In genomic region chr6:106913676-106914280, GRCh38 we compare ENCODE assay signal across 12 cellular contexts.
DNase-seq lines count a peak whose midpoint lies in the region; ATAC-seq, FAIRE-seq and TF ChIP-seq lines count a peak whose summit lies in the region.
"Had no signal": no experiment of that assay in that cellular context is flagged by ENCODE, and none has a peak within 500 bp of the region (broad histone marks: within the 10 kb centered on the region; RNA-seq: fewer than 3 reads in every experiment).

No MANE protein-coding gene starts in this region.

- peak; percentile 60 for DNase-seq in DMS53 treated with DMSO at 0.1 percent for 48 hours (lab: John Stamatoyannopoulos, UW; ENCODE audit: unreplicated experiment)
- DNase-seq in esophagus squamous epithelium (lab: John Stamatoyannopoulos, UW) = no peak
- DNase-seq in putamen (ENCODE audit: low spot score) = no peak
- DNase-seq in NCI-H1092 (lab: John Stamatoyannopoulos, UW) = no peak
- DNase-seq in D721Med (ENCODE audit: insufficient read length, low spot score) = no peak
- DNase-seq in NCI-H526 (lab: John Stamatoyannopoulos, UW) = no peak
- DNase-seq: activated CD4-positive, alpha-beta T cell treated with anti-CD3 and anti-CD28 coated beads for 1 hour; effector CD8-positive, alpha-beta T cell; NCI-H2081 had no signal

- TF ChIP-seq CTCF in esophagus squamous epithelium (IDR thresholded peaks at IDR 0.05) (no peak), D721Med (IDR thresholded peaks at IDR 0.05; ENCODE audit: insufficient read depth, missing control alignments) (no peak)

- H3K4me1 ChIP-seq in esophagus squamous epithelium = peaks cover 6 to 52% (median 20%) of the 10 kb centered on the region in 3 donors

- no peak overlapping the region for H3K4me3 ChIP-seq in esophagus squamous epithelium
- H3K4me3 ChIP-seq: BLaER1 had no signal

- H3K9me3 ChIP-seq in esophagus squamous epithelium = no peaks in the 10 kb centered on the region
- H3K9me3 ChIP-seq: BLaER1 had no signal

- H3K27me3 ChIP-seq in esophagus squamous epithelium = no peaks in the 10 kb centered on the region
- H3K27me3 ChIP-seq: BLaER1 had no signal

- H3K27ac ChIP-seq in esophagus squamous epithelium = peak overlapping the region; percentile 19 to 91 (median 82)
- H3K27ac ChIP-seq: BLaER1 had no signal

- WGBS in esophagus squamous epithelium, 2 donors = 71 to 81% methylated on average over 5 of the region's 5 CpGs

- no peak for TF ChIP-seq POLR2A in esophagus squamous epithelium (IDR thresholded peaks at IDR 0.05)

- ATAC-seq in GM18907 (IDR thresholded peaks at IDR 0.05; ENCODE audit: unreplicated experiment) (peak; percentile 74), HG03460 (IDR thresholded peaks at IDR 0.05; ENCODE audit: unreplicated experiment) (peak; percentile 62)

- no peaks in the 10 kb centered on the region for H3K36me3 ChIP-seq in esophagus squamous epithelium
- H3K36me3 ChIP-seq: BLaER1 had no signal

- FAIRE-seq in D721Med (lab: Jason Lieb, UNC) = no peak

- intact Hi-C loops in esophagus squamous epithelium (cut with DNase I) = no loop called here
